In genomic region chr16:69726313-69727060, GRCh38 we compare ENCODE assay signal across 8 cellular contexts. TPM values are rescaled to one million over a fixed set of nuclear protein-coding genes. Genes with fewer than 3 reads are reported as not detected.
DNase-seq lines count a peak whose midpoint lies in the region; ATAC-seq and TF ChIP-seq lines count a peak whose summit lies in the region.

Gene NQO1, minus strand, starts transcription at chr16:69726560. Its CDS starts 121 bp downstream, at chr16:69726439.

- DNase-seq in NCI-H2107 (lab: John Stamatoyannopoulos, UW) (peak; percentile 86), WERI-Rb-1 (peak; percentile 95), mammary epithelial cell (peak; percentile 98), iPS-NIHi11 (ENCODE audit: low spot score) (peak; percentile 95), smooth muscle cell (lab: John Stamatoyannopoulos, UW; ENCODE audit: unreplicated experiment) (peak; percentile 78)

- H3K4me1 ChIP-seq in mammary epithelial cell (ENCODE audit: insufficient read depth, low read length) (peaks cover 22% of the 10 kb centered on the region), smooth muscle cell (ENCODE audit: low read depth) (peaks cover 10% of the 10 kb centered on the region)

- peaks cover 57% of the 10 kb centered on the region for H3K79me2 ChIP-seq in mammary epithelial cell (ENCODE audit: insufficient read depth, low read length)
- H3K79me2 ChIP-seq in smooth muscle cell (ENCODE audit: low read depth), result peaks cover 18% of the 10 kb centered on the region

- intact Hi-C loops in mammary epithelial cell (cut with micrococcal nuclease), result loop anchor here (1.0 kb wide), 1 partner anchor 28 kb away; the partner anchor contains the start of gene NOB1

- H3K9ac ChIP-seq in mammary epithelial cell (ENCODE audit: insufficient read depth, low read length), result peak within 1 kb of the TSS; percentile 87
- H3K9ac ChIP-seq in smooth muscle cell (ENCODE audit: low read depth), result peak within 1 kb of the TSS; percentile 85

- BruUV-seq in mammary epithelial cell (replicated peaks; lab: Mats Ljungman, UMichigan), result no TSS peak

- H4K20me1 ChIP-seq in mammary epithelial cell (ENCODE audit: insufficient read depth, low read length), result no peaks in the 10 kb centered on the region
- no peaks in the 10 kb centered on the region for H4K20me1 ChIP-seq in smooth muscle cell (ENCODE audit: low read depth)

- CTCF ChIA-PET in mammary epithelial cell (lab: Charles Lee; ENCODE audit: low non-redundant PET), result no interaction called here

- H3K4me2 ChIP-seq in mammary epithelial cell (ENCODE audit: insufficient read depth, low read depth, low read length) (peak within 1 kb of the TSS; percentile 69), smooth muscle cell (peak within 1 kb of the TSS; percentile 86)

- no peaks in the 10 kb centered on the region for H3K36me3 ChIP-seq in WERI-Rb-1
- H3K36me3 ChIP-seq in mammary epithelial cell (ENCODE audit: insufficient read depth, low read length), result peaks cover 3% of the 10 kb centered on the region
- H3K36me3 ChIP-seq in smooth muscle cell (ENCODE audit: low read depth), result no peaks in the 10 kb centered on the region

- TF ChIP-seq CTCF in 22Rv1 (IDR thresholded peaks at IDR 0.05) (no peak), WERI-Rb-1 (IDR thresholded peaks at IDR 0.05; ENCODE audit: low read depth, low read length) (no peak), mammary epithelial cell (conservative IDR thresholded peaks at IDR 0.05 in 1 of 2, IDR thresholded peaks at IDR 0.05 in 1 of 2; ENCODE audit: extremely low read depth in 1 of 2, insufficient read depth in 1 of 2, low read depth in 1 of 2, low read length in 2 of 2) (no peak), smooth muscle cell (IDR thresholded peaks at IDR 0.05; ENCODE audit: borderline replicate concordance, insufficient read depth, poor library complexity, severe bottlenecking) (no peak)

- WGBS in mammary epithelial cell (ENCODE audit: low coverage, missing lambda C conversion rate), result 0% methylated on average over 14 of the region's 31 CpGs
- 1% methylated on average over 31 of the region's 31 CpGs for WGBS in smooth muscle cell (ENCODE audit: low lambda C conversion rate)

- no peaks in the 10 kb centered on the region for H3F3A ChIP-seq in smooth muscle cell (ENCODE audit: low read depth)

- H3K27me3 ChIP-seq in WERI-Rb-1 (ENCODE audit: insufficient read depth, low read depth, severe bottlenecking) (no peaks in the 10 kb centered on the region), mammary epithelial cell (ENCODE audit: insufficient read depth, low read length) (no peaks in the 10 kb centered on the region), smooth muscle cell (ENCODE audit: low read depth) (no peaks in the 10 kb centered on the region)

- in situ Hi-C loops in mammary epithelial cell (cut with MboI; ENCODE audit: low sequenced_read_pairs in 2 of 2), result no loop called here

- H3K9me3 ChIP-seq in WERI-Rb-1 (ENCODE audit: severe bottlenecking), result no peaks in the 10 kb centered on the region
- H3K9me3 ChIP-seq in mammary epithelial cell (replicated peaks; ENCODE audit: insufficient read depth, low read length), result no peaks in the 10 kb centered on the region
- no peaks in the 10 kb centered on the region for H3K9me3 ChIP-seq in smooth muscle cell (replicated peaks; ENCODE audit: low read depth)

- ATAC-seq in GM18511 (IDR thresholded peaks at IDR 0.05; ENCODE audit: unreplicated experiment), result peak; percentile 98
- ATAC-seq in HG03039 (IDR thresholded peaks at IDR 0.05; ENCODE audit: unreplicated experiment), result peak; percentile 94

- peak within 1 kb of the TSS; percentile 63 for H2AFZ ChIP-seq in mammary epithelial cell (ENCODE audit: low read depth, low read length)
- H2AFZ ChIP-seq in smooth muscle cell (ENCODE audit: low read depth), result peak within 1 kb of the TSS; percentile 40

- dilution Hi-C loops in mammary epithelial cell (cut with HindIII; ENCODE audit: low sequenced_read_pairs), result no loop called here

- H3K4me3 ChIP-seq in WERI-Rb-1 (ENCODE audit: low read depth, low read length), result peak within 1 kb of the TSS; percentile 63
- peak within 1 kb of the TSS; percentile 46 to 72 (median 58) for H3K4me3 ChIP-seq in mammary epithelial cell (replicated peaks in 1 of 3; ENCODE audit: insufficient read depth in 1 of 3, low read depth in 2 of 3, low read length in 3 of 3)
- peak within 1 kb of the TSS; percentile 62 for H3K4me3 ChIP-seq in smooth muscle cell

- H3K27ac ChIP-seq in 22Rv1, result peak within 1 kb of the TSS; percentile 75
- peak within 1 kb of the TSS; percentile 80 for H3K27ac ChIP-seq in WERI-Rb-1
- peak within 1 kb of the TSS; percentile 86 for H3K27ac ChIP-seq in mammary epithelial cell (ENCODE audit: insufficient read depth, low read depth, low read length)
- H3K27ac ChIP-seq in smooth muscle cell (ENCODE audit: low read depth), result peak within 1 kb of the TSS; percentile 88

RNA-seq across cellular contexts. Expression of gene NQO1, which starts in this region (rescaled TPM):
- 100 to 1,000 TPM; 241 to 421 TPM for total RNA-seq in mammary epithelial cell
- polyA plus RNA-seq in mammary epithelial cell, result 446 TPM
- polyA minus RNA-seq in mammary epithelial cell, result 221 TPM
- 109 and 121 TPM in 2 replicates for total RNA-seq in smooth muscle cell
- polyA plus RNA-seq in smooth muscle cell, result 129 and 175 TPM in 2 replicates

Comparison
In these comparisons a context has a peak if more than half of its experiments do, and no peak if none do; other contexts are left out.
1. Peak in every context shown above with its lines: DNase-seq, ATAC-seq, H3K4me3 ChIP-seq and H3K27ac ChIP-seq.